Comparison of ENCODE assay signal across 9 cellular contexts in the genomic region with DNA sequence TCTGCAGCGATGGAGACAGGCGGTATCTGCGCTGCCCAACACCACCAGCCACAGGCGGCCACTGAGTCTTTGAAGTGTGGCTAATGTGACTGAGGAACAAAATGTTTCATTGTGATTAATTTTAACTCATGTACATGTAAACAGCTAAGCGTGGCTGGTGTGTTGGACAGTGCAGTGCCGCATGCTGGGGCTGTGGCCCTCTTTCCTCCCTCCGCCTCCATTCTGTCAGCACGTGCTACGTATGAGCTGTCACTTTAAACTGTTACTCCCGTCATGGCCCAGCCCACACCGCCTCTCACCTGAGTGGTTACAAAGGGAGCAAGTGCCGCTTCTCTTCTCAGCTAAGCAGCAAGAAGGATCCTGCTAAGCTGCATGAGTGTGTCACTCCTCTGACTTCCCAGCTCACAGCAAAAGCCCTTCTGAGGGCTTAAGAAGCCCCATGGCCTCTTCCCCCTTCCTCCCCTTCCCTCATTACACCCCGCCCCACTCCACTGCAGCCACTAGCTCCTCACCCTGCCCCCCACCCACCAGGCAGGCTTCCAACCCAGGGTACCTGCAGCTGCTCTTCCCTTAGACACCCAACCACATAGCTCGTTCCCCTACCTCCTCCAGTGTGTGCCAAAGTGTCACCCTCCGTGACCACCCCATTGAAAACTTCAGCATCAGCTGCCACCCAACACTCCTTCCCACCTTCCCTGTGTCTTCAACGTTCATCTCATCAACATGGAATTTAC. TPM values are rescaled to one million over a fixed set of nuclear protein-coding genes. Genes with fewer than 3 reads are reported as not detected.
DNase-seq lines count a peak whose midpoint lies in the region; ATAC-seq, FAIRE-seq and TF ChIP-seq lines count a peak whose summit lies in the region.
"Had no signal": no experiment of that assay in that cellular context is flagged by ENCODE, and none has a peak within 500 bp of the region (broad histone marks: within the 10 kb centered on the region; RNA-seq: fewer than 3 reads in every experiment).

No MANE protein-coding gene starts in this region.

- CTCF ChIA-PET in H1 (lab: Charles Lee; ENCODE audit: partially characterized antibody): interaction anchor here (0.6 to 7.9 kb wide), 27 partner anchors 10 to 209 kb away, joined by 3 to 132 read pairs (median 7); partner anchors contain the start of genes HASPIN, ITGAE and P2RX5

- FAIRE-seq in H1 (lab: Jason Lieb, UNC): no peak

- no peaks in the 10 kb centered on the region for H3K79me2 ChIP-seq in H1 (ENCODE audit: control insufficient read depth in 1 of 2, insufficient read depth in 2 of 2, low read length in 2 of 2)

- no peak for ATAC-seq in GM19351 (IDR thresholded peaks at IDR 0.05; ENCODE audit: unreplicated experiment)

- H3K4ac ChIP-seq in H1 (replicated peaks; ENCODE audit: insufficient read length, low read depth, low read length): no peak overlapping the region

- TF ChIP-seq EP300 in H1 (IDR thresholded peaks at IDR 0.05; ENCODE audit: borderline replicate concordance in 1 of 2, low read depth in 2 of 2, low read length in 2 of 2) (no peak), tibial nerve (IDR thresholded peaks at IDR 0.05) (no peak)

- H3K9me3 ChIP-seq in H1 (ENCODE audit: insufficient read depth in 2 of 2, low read depth in 1 of 2, low read length in 1 of 2) (no peaks in the 10 kb centered on the region), thyroid gland (no peaks in the 10 kb centered on the region), tibial nerve (no peaks in the 10 kb centered on the region)

- TF ChIP-seq POLR2A in H1 (IDR thresholded peaks at IDR 0.05; ENCODE audit: control extremely low read depth in 1 of 2, low read depth in 2 of 2, low read length in 2 of 2) (no peak), thyroid gland (IDR thresholded peaks at IDR 0.05) (peak in 1 of 2 donors; percentile 68), tibial nerve (IDR thresholded peaks at IDR 0.05) (no peak)

- H3K4me3 ChIP-seq in H1 (ENCODE audit: extremely low read depth in 1 of 4, insufficient read depth in 2 of 4, low read depth in 3 of 4, low read length in 4 of 4) (no peak overlapping the region), thyroid gland (replicated peaks in 1 of 3) (peak overlapping the region in 1 of 3 donors; percentile 12), tibial nerve (no peak overlapping the region)

- POLR2A ChIA-PET in H1 (lab: Charles Lee; ENCODE audit: partially characterized antibody): interaction anchor here (0.6 to 2.9 kb wide), 4 partner anchors 16 to 54 kb away, joined by 3 to 15 read pairs (median 4); partner anchors contain the start of gene HASPIN

- no peak overlapping the region for H4K91ac ChIP-seq in H1 (replicated peaks; ENCODE audit: insufficient read length, low read length)

- intact Hi-C loops in thyroid gland (cut with DNase I): no loop called here
- intact Hi-C loops in posterior vena cava (cut with DNase I): loop anchor here (10.0 kb wide), 2 partner anchors 56 to 106 kb away; partner anchors contain the start of gene NCBP3 (in 1 of the 2)

- no peak overlapping the region for H3K23ac ChIP-seq in H1 (ENCODE audit: insufficient read length)

- H3K27me3 ChIP-seq in H1 (replicated peaks in 1 of 4; ENCODE audit: control insufficient read depth in 3 of 4, extremely low read depth in 1 of 4, insufficient read depth in 3 of 4, low read length in 3 of 4) (no peaks in the 10 kb centered on the region), thyroid gland (no peaks in the 10 kb centered on the region), tibial nerve (peaks cover 0 to 7% of the 10 kb centered on the region in 2 donors)

- H3K9ac ChIP-seq in H1 (replicated peaks in 1 of 4; ENCODE audit: extremely low read depth in 1 of 4, low read depth in 3 of 4, low read length in 3 of 4): no peak overlapping the region; a peak in 1 of 7 replicates
- H3K9ac ChIP-seq: KMS-11 had no signal

- TF ChIP-seq CTCF in H1 (IDR thresholded peaks at IDR 0.05; ENCODE audit: control extremely low read depth in 1 of 3, insufficient read depth in 1 of 3, low read depth in 1 of 3, low read length in 3 of 3): no peak
- TF ChIP-seq CTCF in thyroid gland (IDR thresholded peaks at IDR 0.05): no peak
- TF ChIP-seq CTCF in tibial nerve (IDR thresholded peaks at IDR 0.05): no peak

- H3K56ac ChIP-seq in H1 (replicated peaks; ENCODE audit: insufficient read length, low read depth, low read length): no peak overlapping the region

- H3K14ac ChIP-seq in H1 (ENCODE audit: insufficient read length): no peak overlapping the region

- no peak overlapping the region for H2BK20ac ChIP-seq in H1 (ENCODE audit: low read length)

- H3K4me1 ChIP-seq in H1 (replicated peaks in 1 of 4; ENCODE audit: control insufficient read depth in 3 of 4, insufficient read depth in 4 of 4, low read length in 3 of 4) (peaks cover 2 to 5% (median 3%) of the 10 kb centered on the region in 4 experiments; a peak in 5 of 7 replicates), thyroid gland (peaks cover 0 to 21% of the 10 kb centered on the region in 2 donors), tibial nerve (peaks cover 0 to 13% (median 7%) of the 10 kb centered on the region in 4 donors)

- H3K4me2 ChIP-seq in H1 (ENCODE audit: insufficient read depth in 1 of 2, low read depth in 2 of 2, low read length in 2 of 2): peak overlapping the region in 1 of 2 experiments; percentile 17; a peak in 2 of 4 replicates
- H3K4me2 ChIP-seq: KMS-11 had no signal

- no peak overlapping the region for H2AFZ ChIP-seq in H1 (ENCODE audit: low read length)

- 0 out of 2 replicates have a peak overlapping the region, but pooled peaks have one; percentile 53 for H2BK15ac ChIP-seq in H1 (ENCODE audit: low read length)

- no peaks in the 10 kb centered on the region for H3K23me2 ChIP-seq in H1 (ENCODE audit: low read depth, low read length)

- no peak overlapping the region for H3K18ac ChIP-seq in H1 (ENCODE audit: extremely low read depth, low read length)

- H2BK5ac ChIP-seq in H1 (ENCODE audit: low read depth, low read length): no peak overlapping the region

- 0 out of 2 replicates have a peak overlapping the region, but pooled peaks have one; percentile 23 for H2BK12ac ChIP-seq in H1 (ENCODE audit: low read depth, low read length)

- no peaks in the 10 kb centered on the region for H4K20me1 ChIP-seq in H1 (replicated peaks in 1 of 2; ENCODE audit: control insufficient read depth in 1 of 2, insufficient read depth in 2 of 2, low read length in 2 of 2)

- no peak overlapping the region for H2BK120ac ChIP-seq in H1 (replicated peaks; ENCODE audit: low read depth, low read length)

- H3K36me3 ChIP-seq in H1 (ENCODE audit: control insufficient read depth in 2 of 4, insufficient read depth in 4 of 4, low read length in 3 of 4) (no peaks in the 10 kb centered on the region), thyroid gland (no peaks in the 10 kb centered on the region), tibial nerve (no peaks in the 10 kb centered on the region)

- H4K8ac ChIP-seq in H1 (ENCODE audit: extremely low read depth, insufficient read depth, low read length): no peak overlapping the region; the same call in 1 of the 2 replicates

- H3K27ac ChIP-seq in H1 (ENCODE audit: low read depth, low read length) (no peak overlapping the region), thyroid gland (peak overlapping the region; percentile 22 to 41 (median 32)), tibial nerve (peak overlapping the region in 1 of 4 donors; percentile 20)
- H3K27ac ChIP-seq: KMS-11 had no signal

- TF ChIP-seq RAD21 in H1 (IDR thresholded peaks at IDR 0.05 in 1 of 2, conservative IDR thresholded peaks at IDR 0.05 in 1 of 2; ENCODE audit: low read depth in 2 of 2, low read length in 2 of 2): no peak

- H3K79me1 ChIP-seq in H1 (ENCODE audit: low read depth, low read length): no peaks in the 10 kb centered on the region; the same call in 1 of the 2 replicates

- no peak overlapping the region; the same call in 1 of the 2 replicates for H2AK5ac ChIP-seq in H1 (ENCODE audit: low read depth, low read length)

- peak; percentile 9 for DNase-seq in NCI-H2029 (lab: John Stamatoyannopoulos, UW)
- DNase-seq in activated CD8-positive, alpha-beta memory T cell treated with anti-CD3 and anti-CD28 coated beads for 1 hour (ENCODE audit: extremely low read depth in 1 of 2, low read depth in 1 of 2): peak; percentile 32 to 58
- no peak for DNase-seq in H1 (ENCODE audit: low read depth in 1 of 2, low spot score in 2 of 2)
- DNase-seq in occipital lobe (lab: John Stamatoyannopoulos, UW): peak; percentile 53
- peak; percentile 88 to 90 for DNase-seq in thyroid gland
- DNase-seq in tibial nerve (ENCODE audit: low spot score in 2 of 2): no peak
- DNase-seq in posterior vena cava (ENCODE audit: low spot score): no peak

- H4K5ac ChIP-seq in H1 (ENCODE audit: insufficient read length, low read depth, low read length): no peak overlapping the region

- 75% methylated on average over 14 of the region's 16 CpGs; no CpG with 5 or more reads in 1 of the 2 experiments for WGBS in H1 (ENCODE audit: extremely low coverage in 1 of 2, insufficient coverage in 1 of 2, insufficient read length in 1 of 2, insufficient replicate concordance in 2 of 2, low coverage in 1 of 2, low lambda C conversion rate in 2 of 2, missing lambda C conversion rate in 1 of 2), 2 experiments
- WGBS in thyroid gland, 2 donors: 26 to 31% methylated on average over 15 to 16 of the region's 16 CpGs
- 51 to 67% methylated on average over 14 to 16 of the region's 16 CpGs for WGBS in tibial nerve, 2 donors

RNA-seq across cellular contexts. Expression of gene HASPIN, which starts 15.0 kb away (rescaled TPM):
- total RNA-seq in H1 (2021; fragmentation: NEBNext Ultra II Directional; extraction: Animal tissue kit (Norgen Biotek cat#: 25700)): 29.4 and 29.5 TPM in 2 replicates
- 7.8 and 12.0 TPM in 2 replicates for polyA plus RNA-seq in H1 (2011; rRNA removed)
- polyA plus RNA-seq in H1 (2011; cell fraction: cytosol; rRNA removed): 10.7 TPM
- polyA plus RNA-seq in H1 (2011; cell fraction: nucleus; rRNA removed): 9.1 TPM
- 13.2 to 14.6 TPM (median 13.7 TPM) in 4 replicates for polyA plus RNA-seq in H1 (2012, experiment 1 of 2)
- polyA plus RNA-seq in H1 (2012, experiment 2 of 2): 12.1 TPM
- 15.4 TPM for polyA plus RNA-seq in H1 (2013, experiment 1 of 2)
- 15.4 TPM for polyA plus RNA-seq in H1 (2013, experiment 2 of 2)
- 22.0 and 22.5 TPM in 2 replicates for polyA minus RNA-seq in H1 (2011; rRNA and poly(A)+ RNA removed)
- polyA minus RNA-seq in H1 (2011; cell fraction: cytosol; rRNA and poly(A)+ RNA removed): 20.5 TPM
- 18.7 TPM for polyA minus RNA-seq in H1 (2011; cell fraction: nucleus; rRNA and poly(A)+ RNA removed)
- 0.62 TPM for total RNA-seq in occipital lobe
- total RNA-seq in thyroid gland: under 1 TPM in 2 of 4 donors, not detected in 2; 0.13 to 0.21 TPM
- total RNA-seq in tibial nerve: under 1 TPM in 1 of 4 donors, not detected in 3; 0.21 TPM
- total RNA-seq in posterior vena cava: under 1 TPM in 1 of 2 donors, not detected in 1; 0.24 TPM

RNA-seq across cellular contexts. Expression of gene P2RX5, which starts 42.8 kb away (rescaled TPM):
- total RNA-seq in H1 (2021; fragmentation: NEBNext Ultra II Directional; extraction: Animal tissue kit (Norgen Biotek cat#: 25700)): 15.5 and 15.6 TPM in 2 replicates
- 12.0 and 14.2 TPM in 2 replicates for polyA plus RNA-seq in H1 (2011; rRNA removed)
- 11.7 TPM for polyA plus RNA-seq in H1 (2011; cell fraction: cytosol; rRNA removed)
- polyA plus RNA-seq in H1 (2011; cell fraction: nucleus; rRNA removed): 16.5 TPM
- polyA plus RNA-seq in H1 (2012, experiment 1 of 2): 12.6 to 18.3 TPM (median 15.5 TPM) in 4 replicates
- polyA plus RNA-seq in H1 (2012, experiment 2 of 2): 17.0 TPM
- polyA plus RNA-seq in H1 (2013, experiment 1 of 2): 9.6 TPM
- 10.6 TPM for polyA plus RNA-seq in H1 (2013, experiment 2 of 2)
- polyA minus RNA-seq in H1 (2011; rRNA and poly(A)+ RNA removed): 11.4 and 14.2 TPM in 2 replicates
- 6.0 TPM for polyA minus RNA-seq in H1 (2011; cell fraction: cytosol; rRNA and poly(A)+ RNA removed)
- polyA minus RNA-seq in H1 (2011; cell fraction: nucleus; rRNA and poly(A)+ RNA removed): 6.3 TPM
- total RNA-seq in occipital lobe (10.0 TPM), thyroid gland (under 1 TPM in 1 of 4 donors, not detected in 3; 0.54 TPM), tibial nerve (under 1 TPM in 1 of 4 donors, not detected in 3; 0.42 TPM), posterior vena cava (1 to 10 TPM in 1 of 2 donors, under 1 TPM in 1; 0.93 to 2.0 TPM)

Comparison
In these comparisons a context has a peak if more than half of its experiments do, and no peak if none do; other contexts are left out.
1. DNase-seq: peak in NCI-H2029 (single experiment), activated CD8-positive, alpha-beta memory T cell treated with anti-CD3 and anti-CD28 coated beads for 1 hour (2 of 2), occipital lobe (single experiment) and thyroid gland (2 of 2); none in H1 (0 of 2), tibial nerve (0 of 2) and posterior vena cava (single experiment).
2. RNA of gene HASPIN, which starts 15.0 kb away (total RNA-seq): 29.4 to 29.5 TPM in H1; 0.62 TPM in occipital lobe (single experiment), 0.24 TPM in posterior vena cava, 0.13 to 0.21 TPM in thyroid gland and 0.21 TPM in tibial nerve; every median in the first group is over 10 times any median in the second.